In genomic region chr12:122123051-122123760, GRCh38 we compare ENCODE assay signal across 9 cellular contexts. TPM values are rescaled to one million over a fixed set of nuclear protein-coding genes. Genes with fewer than 3 reads are reported as not detected.
DNase-seq lines count a peak whose midpoint lies in the region; ATAC-seq and TF ChIP-seq lines count a peak whose summit lies in the region.
"Had no signal": no experiment of that assay in that cellular context is flagged by ENCODE, and none has a peak within 500 bp of the region (broad histone marks: within the 10 kb centered on the region; RNA-seq: fewer than 3 reads in every experiment).

No MANE protein-coding gene starts in this region.

- intact Hi-C loops in testis (cut with DNase I; ENCODE audit: low total_unique reads) = loop anchor here (5.0 kb wide), 1 partner anchor 71 kb away; no protein-coding TSS in a partner anchor

- TF ChIP-seq POLR2A in testis (IDR thresholded peaks at IDR 0.05) = no peak

- H3K27me3 Mint-ChIP-seq in activated T-helper 17 cell treated with anti-CD3 and anti-CD28 coated beads, Interleukin-2, amount 50 U/mL, for 72 hours = no peaks in the 10 kb centered on the region

- ATAC-seq in activated T-helper 17 cell treated with anti-CD3 and anti-CD28 coated beads, Interleukin-2, amount 50 U/mL, for 72 hours (replicated peaks) = peak; percentile 72
- no peak for ATAC-seq in GM18909 (IDR thresholded peaks at IDR 0.05; ENCODE audit: poor library complexity, unreplicated experiment)

- peak; percentile 60 for TF ChIP-seq CTCF in foreskin fibroblast (IDR thresholded peaks at IDR 0.05; ENCODE audit: low read depth, low read length)
- peak; percentile 70 to 79 (median 74) for TF ChIP-seq CTCF in testis (IDR thresholded peaks at IDR 0.05)

- no peaks in the 10 kb centered on the region for H3K4me1 ChIP-seq in testis

- 30 to 36% methylated on average over 22 of the region's 22 CpGs for WGBS in testis, 2 donors

- peak overlapping the region; percentile 68 for H3K27ac Mint-ChIP-seq in activated T-helper 17 cell treated with anti-CD3 and anti-CD28 coated beads, Interleukin-2, amount 50 U/mL, for 72 hours

- H3K27me3 ChIP-seq in testis = no peaks in the 10 kb centered on the region

- no peaks in the 10 kb centered on the region for H3K9me3 ChIP-seq in testis

- H3K4me3 Mint-ChIP-seq in activated T-helper 17 cell treated with anti-CD3 and anti-CD28 coated beads, Interleukin-2, amount 50 U/mL, for 72 hours = peak overlapping the region; percentile 13

- peak; percentile 75 for DNase-seq in COLO668 (lab: John Stamatoyannopoulos, UW; ENCODE audit: unreplicated experiment)
- DNase-seq in HuH-7 (ENCODE audit: low spot score) = peak; percentile 70
- DNase-seq in RPMI8226 = peak; percentile 70
- peak; percentile 34 to 85 for DNase-seq in foreskin fibroblast
- DNase-seq in occipital lobe (lab: John Stamatoyannopoulos, UW) = peak; percentile 9
- peak; percentile 79 for DNase-seq in testis

- H3K4me3 ChIP-seq in foreskin fibroblast (ENCODE audit: low read depth in 1 of 2, low read length in 2 of 2) = no peak overlapping the region
- no peak overlapping the region for H3K4me3 ChIP-seq in testis

- no peaks in the 10 kb centered on the region for H3K36me3 ChIP-seq in testis (ENCODE audit: low read depth, missing control alignments)

- peaks cover 14% of the 10 kb centered on the region for H3K4me1 Mint-ChIP-seq in activated T-helper 17 cell treated with anti-CD3 and anti-CD28 coated beads, Interleukin-2, amount 50 U/mL, for 72 hours

- peaks cover 5% of the 10 kb centered on the region for H3K36me3 Mint-ChIP-seq in activated T-helper 17 cell treated with anti-CD3 and anti-CD28 coated beads, Interleukin-2, amount 50 U/mL, for 72 hours (ENCODE audit: low read depth)

- no peaks in the 10 kb centered on the region for H3K9me3 Mint-ChIP-seq in activated T-helper 17 cell treated with anti-CD3 and anti-CD28 coated beads, Interleukin-2, amount 50 U/mL, for 72 hours

- H3K27ac ChIP-seq in testis = no peak overlapping the region

RNA-seq across cellular contexts. Expression of gene MLXIP, which starts 44.6 kb away (rescaled TPM):
- total RNA-seq in activated T-helper 17 cell treated with anti-CD3 and anti-CD28 coated beads, Interleukin-2, amount 50 U/mL, for 72 hours = 10 to 100 TPM; 19.7 to 28.9 TPM
- total RNA-seq in occipital lobe (7.6 TPM), testis (10 to 100 TPM; 61.2 to 67.9 TPM)
- 39.9 TPM for polyA plus RNA-seq in testis (ENCODE audit: insufficient read depth, low read depth, low replicate concordance)

RNA-seq across cellular contexts. Expression of gene IL31, which starts 50.8 kb away (rescaled TPM):
- total RNA-seq in activated T-helper 17 cell treated with anti-CD3 and anti-CD28 coated beads, Interleukin-2, amount 50 U/mL, for 72 hours = not detected
- total RNA-seq in occipital lobe (not detected), testis (not detected)
- polyA plus RNA-seq in testis (ENCODE audit: insufficient read depth, low read depth, low replicate concordance) = 0.38 TPM
- polyA plus RNA-seq: adipose tissue had no signal

RNA-seq across cellular contexts. Expression of gene LRRC43, which starts 59.7 kb away (rescaled TPM):
- not detected for total RNA-seq in activated T-helper 17 cell treated with anti-CD3 and anti-CD28 coated beads, Interleukin-2, amount 50 U/mL, for 72 hours
- 1.2 TPM for total RNA-seq in occipital lobe
- 10 to 100 TPM; 10.8 to 11.0 TPM for total RNA-seq in testis
- polyA plus RNA-seq in testis (ENCODE audit: insufficient read depth, low read depth, low replicate concordance) = 16.6 TPM

Comparison
In these comparisons a context has a peak if more than half of its experiments do, and no peak if none do; other contexts are left out.
1. DNase-seq: peak in every context shown above with its lines; median percentile 79 in testis; 75 in COLO668; 70 in HuH-7; 70 in RPMI8226; 60 in foreskin fibroblast; 9 in occipital lobe.